In genomic region chr11:58579192-58580129, GRCh38 we compare ENCODE assay signal across 8 cellular contexts. TPM values are rescaled to one million over a fixed set of nuclear protein-coding genes. Genes with fewer than 3 reads are reported as not detected.
DNase-seq lines count a peak whose midpoint lies in the region; ATAC-seq and TF ChIP-seq lines count a peak whose summit lies in the region.

No MANE protein-coding gene starts in this region.

- peak overlapping the region; percentile 86 for H3K9ac ChIP-seq in rectal smooth muscle tissue (ENCODE audit: low read length)

- WGBS in aorta, 2 donors, result 0 to 1% methylated on average over 60 to 78 of the region's 78 CpGs

- peak; percentile 65 to 94 (median 73) for TF ChIP-seq CTCF in ascending aorta (IDR thresholded peaks at IDR 0.05)

- H3K27me3 ChIP-seq in ascending aorta (no peaks in the 10 kb centered on the region), rectal smooth muscle tissue (ENCODE audit: control insufficient read depth, insufficient read depth, low read length) (no peaks in the 10 kb centered on the region), aorta (ENCODE audit: control insufficient read depth in 1 of 2, insufficient read depth in 2 of 2, low read length in 1 of 2) (no peaks in the 10 kb centered on the region)

- H3K4me3 ChIP-seq in ascending aorta (peak overlapping the region; percentile 94 to 97), rectal smooth muscle tissue (ENCODE audit: low read length) (peak overlapping the region; percentile 96), aorta (ENCODE audit: low read length in 2 of 2) (peak overlapping the region; percentile 97 to 98)

- H3K4me1 ChIP-seq in ascending aorta (peaks cover 0 to 32% of the 10 kb centered on the region in 2 donors), rectal smooth muscle tissue (ENCODE audit: control insufficient read depth, insufficient read depth, low read length) (peaks cover 23% of the 10 kb centered on the region), aorta (ENCODE audit: control insufficient read depth in 1 of 2, insufficient read depth in 2 of 2, low read length in 2 of 2) (peaks cover 4 to 16% of the 10 kb centered on the region in 2 donors)

- H3K9me3 ChIP-seq in ascending aorta (no peaks in the 10 kb centered on the region), aorta (ENCODE audit: control insufficient read depth, low read length) (no peaks in the 10 kb centered on the region)

- intact Hi-C loops in ascending aorta (cut with DNase I) (loop anchor here (2.0 to 10.0 kb wide), 10 partner anchors 15 to 1505 kb away; partner anchors contain the start of genes CLP1, CTNND1, FAM111A and OSBP), aorta (cut with DNase I) (loop anchor here (10.0 kb wide), 2 partner anchors 565 to 915 kb away; partner anchors contain the start of genes FAM111A (in 1 of the 2) and ZDHHC5 (in 1 of the 2))

- ATAC-seq in GM18498 (IDR thresholded peaks at IDR 0.05; ENCODE audit: unreplicated experiment) (peak; percentile 44), HG02943 (IDR thresholded peaks at IDR 0.05; ENCODE audit: low read depth, unreplicated experiment) (peak; percentile 48), aorta (ENCODE audit: low FRiP score) (peak; percentile 87)

- peak overlapping the region; percentile 98 to 99 for H3K27ac ChIP-seq in ascending aorta
- H3K27ac ChIP-seq in rectal smooth muscle tissue (ENCODE audit: low read depth, low read length), result peak overlapping the region; percentile 99
- H3K27ac ChIP-seq in aorta (ENCODE audit: low read depth in 1 of 2, low read length in 2 of 2), result peak overlapping the region; percentile 97 to 100

- no peaks in the 10 kb centered on the region for H3K36me3 ChIP-seq in ascending aorta
- H3K36me3 ChIP-seq in rectal smooth muscle tissue (ENCODE audit: control insufficient read depth, insufficient read depth, low read length), result peaks cover 3% of the 10 kb centered on the region
- H3K36me3 ChIP-seq in aorta (ENCODE audit: control insufficient read depth in 1 of 2, insufficient read depth in 2 of 2, low read length in 1 of 2), result no peaks in the 10 kb centered on the region

- DNase-seq in NCI-H187 (lab: John Stamatoyannopoulos, UW) (peak; percentile 61 to 78), T-helper 2 cell (peak; percentile 86 to 95 (median 88)), ascending aorta (ENCODE audit: low spot score in 2 of 2) (peak; percentile 77 to 96), hepatic stellate cell (ENCODE audit: low spot score) (peak; percentile 76), aorta (peak; percentile 96 to 98)

RNA-seq across cellular contexts. Expression of gene ZFP91, which starts 0.6 kb away (rescaled TPM):
- total RNA-seq in ascending aorta (32.5 TPM), aorta (10 to 100 TPM; 51.1 to 57.1 TPM)
- 10 to 100 TPM; 20.3 to 38.2 TPM for polyA plus RNA-seq in aorta

RNA-seq across cellular contexts. Expression of gene LPXN, which starts 3.8 kb away (rescaled TPM):
- 2.1 TPM for total RNA-seq in ascending aorta
- 10 to 100 TPM; 15.0 to 20.4 TPM for total RNA-seq in aorta
- polyA plus RNA-seq in aorta, result 1 to 10 TPM; 7.0 to 8.3 TPM

RNA-seq across cellular contexts. Expression of gene CNTF, which starts 43.0 kb away (rescaled TPM):
- total RNA-seq in ascending aorta, result 1.9 TPM
- total RNA-seq in aorta, result 1 to 10 TPM; 1.9 to 3.1 TPM
- polyA plus RNA-seq in aorta, result 1 to 10 TPM in 1 of 2 donors, under 1 TPM in 1; 0.26 to 1.3 TPM

Comparison
In these comparisons a context has a peak if more than half of its experiments do, and no peak if none do; other contexts are left out.
1. Peak in every context shown above with its lines: DNase-seq, ATAC-seq, H3K4me3 ChIP-seq and H3K27ac ChIP-seq.